22 cellular contexts compared by ENCODE assay signal in genomic region chrX:107226766-107227165, GRCh38.
"Had no signal": no experiment of that assay in that cellular context is flagged by ENCODE, and none has a peak within 500 bp of the region (broad histone marks: within the 10 kb centered on the region; RNA-seq: fewer than 3 reads in every experiment).

No MANE protein-coding gene starts in this region.

- DNase-seq: activated B cell treated with CpG ODN at 0.5 μM for 24 hours; activated CD4-positive, alpha-beta T cell treated with anti-CD3 and anti-CD28 coated beads for 1 hour; activated CD4-positive, alpha-beta T cell treated with anti-CD3 and anti-CD28 coated beads, Interleukin-2, amount 10 ng/mL, durations not matched to agents 24 days and 14 days; activated CD4-positive, alpha-beta T cell treated with anti-CD3 and anti-CD28 coated beads, Interleukin-2, amount 50 U/mL, for 48 hours; activated CD8-positive, alpha-beta memory T cell treated with anti-CD3 and anti-CD28 coated beads, Interleukin-2, amount 10 ng/mL, durations not matched to agents 7 days and 5 days; activated effector memory CD4-positive, alpha-beta T cell treated with anti-CD3 and anti-CD28 coated beads, Interleukin-2, amount 50 U/mL, for 16 hours; activated naive CD4-positive, alpha-beta T cell treated with anti-CD3 and anti-CD28 coated beads for 36 hours; activated T-cell treated with anti-CD3 and anti-CD28 coated beads, Interleukin-2, amount 50 U/mL, for 24 hours; cerebellar nuclear complex; MG63; MV-4-11; NCI-H1105; NCI-H1436; NCI-H187 treated with DMSO at 0.1 percent for 48 hours; NCI-H2081 treated with DMSO at 0.1 percent for 48 hours; NCI-H345; NCI-H510A treated with DMSO at 0.1 percent for 48 hours; PC-3; SHP77; T-cell; T-helper 2 cell; T1000 had no signal

- ATAC-seq: activated CD8-positive, alpha-beta memory T cell treated with anti-CD3 and anti-CD28 coated beads, Interleukin-2, amount 10 ng/mL, durations not matched to agents 7 days and 5 days; PC-3; T-cell had no signal
